Comparison of ENCODE assay signal across 2 cellular contexts in the genomic region with DNA sequence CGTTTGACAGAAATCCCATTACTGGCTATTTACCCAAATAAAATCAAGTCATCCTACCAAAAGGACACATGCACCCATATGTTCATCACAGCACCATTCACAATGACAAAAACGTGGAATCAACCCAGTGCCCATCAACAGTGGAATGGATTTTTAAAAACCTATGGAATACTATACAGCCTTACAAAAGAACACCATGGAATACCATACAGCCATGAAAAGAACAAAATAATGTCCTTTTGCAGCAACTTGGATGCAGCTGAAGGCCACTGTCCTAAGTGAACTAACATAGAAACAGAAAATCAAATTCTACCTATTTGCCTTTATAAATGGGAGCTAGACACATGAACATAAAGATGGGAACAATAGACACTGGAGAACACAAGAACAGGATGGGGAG.
A peak's percentile ranks its signal among the peaks of the same experiment; 100 is the strongest.
TF ChIP-seq lines count a peak whose summit lies in the region.

No MANE protein-coding gene starts in this region.

TF ChIP-seq in WTC11, 78 proteins besides CTCF, POLR2A, EP300 and RAD21:
- TF ChIP-seq, protein P1, sequence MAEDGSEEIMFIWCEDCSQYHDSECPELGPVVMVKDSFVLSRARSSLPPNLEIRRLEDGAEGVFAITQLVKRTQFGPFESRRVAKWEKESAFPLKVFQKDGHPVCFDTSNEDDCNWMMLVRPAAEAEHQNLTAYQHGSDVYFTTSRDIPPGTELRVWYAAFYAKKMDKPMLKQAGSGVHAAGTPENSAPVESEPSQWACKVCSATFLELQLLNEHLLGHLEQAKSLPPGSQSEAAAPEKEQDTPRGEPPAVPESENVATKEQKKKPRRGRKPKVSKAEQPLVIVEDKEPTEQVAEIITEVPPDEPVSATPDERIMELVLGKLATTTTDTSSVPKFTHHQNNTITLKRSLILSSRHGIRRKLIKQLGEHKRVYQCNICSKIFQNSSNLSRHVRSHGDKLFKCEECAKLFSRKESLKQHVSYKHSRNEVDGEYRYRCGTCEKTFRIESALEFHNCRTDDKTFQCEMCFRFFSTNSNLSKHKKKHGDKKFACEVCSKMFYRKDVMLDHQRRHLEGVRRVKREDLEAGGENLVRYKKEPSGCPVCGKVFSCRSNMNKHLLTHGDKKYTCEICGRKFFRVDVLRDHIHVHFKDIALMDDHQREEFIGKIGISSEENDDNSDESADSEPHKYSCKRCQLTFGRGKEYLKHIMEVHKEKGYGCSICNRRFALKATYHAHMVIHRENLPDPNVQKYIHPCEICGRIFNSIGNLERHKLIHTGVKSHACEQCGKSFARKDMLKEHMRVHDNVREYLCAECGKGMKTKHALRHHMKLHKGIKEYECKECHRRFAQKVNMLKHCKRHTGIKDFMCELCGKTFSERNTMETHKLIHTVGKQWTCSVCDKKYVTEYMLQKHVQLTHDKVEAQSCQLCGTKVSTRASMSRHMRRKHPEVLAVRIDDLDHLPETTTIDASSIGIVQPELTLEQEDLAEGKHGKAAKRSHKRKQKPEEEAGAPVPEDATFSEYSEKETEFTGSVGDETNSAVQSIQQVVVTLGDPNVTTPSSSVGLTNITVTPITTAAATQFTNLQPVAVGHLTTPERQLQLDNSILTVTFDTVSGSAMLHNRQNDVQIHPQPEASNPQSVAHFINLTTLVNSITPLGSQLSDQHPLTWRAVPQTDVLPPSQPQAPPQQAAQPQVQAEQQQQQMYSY (CRISPR knock-in tag; IDR thresholded peaks at IDR 0.05) = no peak
- peak; percentile 82; the same call in 1 of the 2 replicates for TF ChIP-seq GTF2I (CRISPR knock-in tag; conservative IDR thresholded peaks at IDR 0.05)
- TF ChIP-seq NR1H2 (CRISPR knock-in tag; IDR thresholded peaks at IDR 0.05) = no peak

TF ChIP-seq in H1, 55 proteins besides CTCF, POLR2A, EP300 and RAD21 (continued from another document):
- TF ChIP-seq CHD1 (IDR thresholded peaks at IDR 0.05; ENCODE audit: low read depth, low read length) = no peak
TF ChIP-seq in H1: peak in this region for 1.
